ENCODE assay signal across 1 cellular context in the genomic region with DNA sequence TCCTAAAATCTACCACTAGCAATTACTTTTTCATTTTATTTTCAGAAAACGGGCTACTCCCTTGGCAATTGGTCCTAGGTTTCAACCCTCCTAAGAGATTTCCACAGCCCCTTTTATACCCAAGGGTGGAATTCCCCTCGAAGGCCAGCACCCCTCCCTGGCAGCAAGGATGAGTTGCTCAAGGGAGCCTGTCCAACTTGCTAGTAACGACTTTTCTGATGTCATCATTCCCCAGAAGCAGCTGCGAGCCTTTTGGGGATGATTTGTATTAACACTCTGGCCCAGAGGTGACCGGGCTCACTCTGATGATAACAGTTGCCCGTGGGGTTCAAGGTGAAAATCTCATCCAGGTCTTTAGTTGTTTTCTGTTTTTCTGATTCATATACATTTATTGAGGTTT.
TF ChIP-seq lines count a peak whose summit lies in the region.

No MANE protein-coding gene starts in this region.

TF ChIP-seq in HCT116, 20 proteins besides CTCF, POLR2A, EP300 and RAD21:
- no peak for TF ChIP-seq SRF (IDR thresholded peaks at IDR 0.05; ENCODE audit: low read depth)
- TF ChIP-seq JUND (IDR thresholded peaks at IDR 0.05), result no peak
- TF ChIP-seq SP1 (IDR thresholded peaks at IDR 0.05; ENCODE audit: low read depth), result no peak
- no peak for TF ChIP-seq EZH2 (IDR thresholded peaks at IDR 0.05)
- TF ChIP-seq ATF3 (IDR thresholded peaks at IDR 0.05), result no peak
- TF ChIP-seq ELF1 (IDR thresholded peaks at IDR 0.05; ENCODE audit: borderline replicate concordance, low read depth), result no peak
- no peak for TF ChIP-seq ZFX (IDR thresholded peaks at IDR 0.05)
- TF ChIP-seq EZH2phosphoT487 (IDR thresholded peaks at IDR 0.05; ENCODE audit: borderline replicate concordance), result no peak
